ENCODE assay signal across 26 cellular contexts in the genomic region with DNA sequence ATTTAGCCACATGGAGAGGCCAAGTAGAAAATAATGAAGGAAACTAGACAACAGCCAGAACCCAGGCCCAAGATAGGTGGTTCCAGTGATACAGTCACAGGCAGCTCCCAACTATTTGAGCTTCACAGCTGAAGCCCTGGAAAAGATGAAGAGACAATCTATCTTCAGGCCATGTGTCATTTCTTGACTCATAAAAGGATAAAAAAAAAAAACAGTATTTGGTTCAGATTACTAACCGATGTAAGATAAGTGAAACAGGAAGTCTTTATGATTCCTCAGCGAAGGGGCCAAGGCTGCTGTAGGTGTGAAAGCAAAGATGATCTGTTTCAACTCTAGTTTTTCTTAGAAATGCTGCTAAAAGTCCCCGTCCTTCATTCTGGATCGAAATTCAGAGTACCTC.
DNase-seq lines count a peak whose midpoint lies in the region; ATAC-seq and TF ChIP-seq lines count a peak whose summit lies in the region.
"Had no signal": no experiment of that assay in that cellular context is flagged by ENCODE, and none has a peak within 500 bp of the region (broad histone marks: within the 10 kb centered on the region; RNA-seq: fewer than 3 reads in every experiment).

No MANE protein-coding gene starts in this region.

- H3K4me3 ChIP-seq in fibroblast of lung (replicated peaks in 1 of 4; ENCODE audit: control extremely low read depth in 1 of 4, insufficient read depth in 1 of 4, low read depth in 3 of 4, low read length in 4 of 4): no peak overlapping the region
- H3K4me3 ChIP-seq: HAP-1, SK-N-MC had no signal

- DNase-seq in A172 (ENCODE audit: low spot score): peak; percentile 30
- DNase-seq in GM04504 (ENCODE audit: low read depth): peak; percentile 28
- DNase-seq in OCI-M1 (lab: John Stamatoyannopoulos, UW): peak; percentile 53
- DNase-seq in fibroblast of lung (ENCODE audit: low read depth in 2 of 2): peak; percentile 5 to 71
- DNase-seq in epidermal melanocyte (ENCODE audit: insufficient read length, low spot score): no peak
- DNase-seq in NCI-H187 (lab: John Stamatoyannopoulos, UW): no peak
- no peak for DNase-seq in Ammon's horn (ENCODE audit: low spot score)
- DNase-seq: activated CD4-positive, CD25-positive, alpha-beta regulatory T cell; activated CD8-positive, alpha-beta T cell treated with anti-CD3 and anti-CD28 coated beads, Interleukin-2, amount 10 ng/mL, durations not matched to agents 7 days and 5 days; activated naive CD4-positive, alpha-beta T cell treated with anti-CD3 and anti-CD28 coated beads, Interleukin-2, amount 10 ng/mL, durations not matched to agents 7 days and 5 days; activated T-cell treated with anti-CD3 and anti-CD28 coated beads, Interleukin-2, amount 50 U/mL, for 24 hours; aorta; CD4-positive, alpha-beta T cell; cerebellar nuclear complex; DMS153; NCI-H1436 treated with DMSO at 0.1 percent for 48 hours; NCI-H748 treated with DMSO at 0.1 percent for 48 hours; posterior cingulate gyrus; T-helper 9 cell had no signal

- no peak overlapping the region for H2AFZ ChIP-seq in fibroblast of lung (ENCODE audit: low read length)

- H4K20me1 ChIP-seq in fibroblast of lung (ENCODE audit: control insufficient read depth, extremely low read depth, insufficient read depth, low read length): no peaks in the 10 kb centered on the region

- TF ChIP-seq CTCF in fibroblast of lung (conservative IDR thresholded peaks at IDR 0.05 in 1 of 2, IDR thresholded peaks at IDR 0.05 in 1 of 2; ENCODE audit: low read depth in 1 of 2, low read length in 2 of 2): no peak

- no peaks in the 10 kb centered on the region for H3K36me3 ChIP-seq in fibroblast of lung (ENCODE audit: control insufficient read depth, insufficient read depth, low read length)
- H3K36me3 ChIP-seq: HAP-1 had no signal

- H3K4me2 ChIP-seq in fibroblast of lung (ENCODE audit: extremely low read depth, insufficient read depth, low read length): peak overlapping the region; percentile 44

- H3K9me3 ChIP-seq in fibroblast of lung (ENCODE audit: control insufficient read depth, insufficient read depth, low read depth, low read length): no peaks in the 10 kb centered on the region
- H3K9me3 ChIP-seq: HAP-1 had no signal

- no peaks in the 10 kb centered on the region for H3K79me2 ChIP-seq in fibroblast of lung (ENCODE audit: control insufficient read depth, insufficient read depth, low read length)

- H3K9ac ChIP-seq in fibroblast of lung (ENCODE audit: insufficient read depth, low read length): no peak overlapping the region

- ATAC-seq in HG02623 (IDR thresholded peaks at IDR 0.05; ENCODE audit: unreplicated experiment): no peak
- ATAC-seq: activated CD8-positive, alpha-beta T cell treated with anti-CD3 and anti-CD28 coated beads, Interleukin-2, amount 10 ng/mL, durations not matched to agents 7 days and 5 days; esophagus mucosa; HepG2; sciatic nerve; stimulated activated effector memory CD8-positive, alpha-beta T cell treated with anti-CD3 and anti-CD28 coated beads, Interleukin-12 subunit alpha, Interleukin-12 subunit beta, amount 100 ng/mL, for 72 hours had no signal

- no peaks in the 10 kb centered on the region for H3K27me3 ChIP-seq in fibroblast of lung (ENCODE audit: control insufficient read depth, insufficient read depth, low read length)

- no peak overlapping the region for H3K27ac ChIP-seq in fibroblast of lung (ENCODE audit: insufficient read depth, low read length)
- H3K27ac ChIP-seq: SK-N-MC had no signal

- no peaks in the 10 kb centered on the region for H3K4me1 ChIP-seq in fibroblast of lung (ENCODE audit: control insufficient read depth, extremely low read depth, insufficient read depth, low read length)
- H3K4me1 ChIP-seq: HAP-1 had no signal

Comparison
In these comparisons a context has a peak if more than half of its experiments do, and no peak if none do; other contexts are left out.
1. DNase-seq: peak in A172 (single experiment), GM04504 (single experiment), OCI-M1 (single experiment) and fibroblast of lung (2 of 2); none in epidermal melanocyte (single experiment), NCI-H187 (0 of 2) and Ammon's horn (single experiment).